In genomic region chr11:45298718-45299117, GRCh38 we compare ENCODE assay signal across 35 cellular contexts. TPM values are rescaled to one million over a fixed set of nuclear protein-coding genes. Genes with fewer than 3 reads are reported as not detected.
DNase-seq lines count a peak whose midpoint lies in the region; ATAC-seq and TF ChIP-seq lines count a peak whose summit lies in the region.
"Had no signal": no experiment of that assay in that cellular context is flagged by ENCODE, and none has a peak within 500 bp of the region (broad histone marks: within the 10 kb centered on the region; RNA-seq: fewer than 3 reads in every experiment).

No MANE protein-coding gene starts in this region.

- no peaks in the 10 kb centered on the region for H3K36me3 ChIP-seq in OCI-LY7 (ENCODE audit: insufficient read depth, low read length)
- H3K36me3 ChIP-seq: heart left ventricle, SJSA1, suprapubic skin had no signal

- BruUV-seq in OCI-LY7 (replicated peaks; lab: Mats Ljungman, UMichigan), result no TSS peak

- H3K4me1 ChIP-seq in OCI-LY7 (ENCODE audit: insufficient read depth, low read length, poor library complexity, severe bottlenecking), result peaks cover 24% of the 10 kb centered on the region
- H3K4me1 ChIP-seq: heart left ventricle, parathyroid adenoma, SJSA1, suprapubic skin had no signal

- H3K9me2 ChIP-seq in OCI-LY7 (ENCODE audit: insufficient read depth, low read length), result no peaks in the 10 kb centered on the region

- POLR2A ChIA-PET in OCI-LY7 (lab: Charles Lee), result no interaction called here
- POLR2A ChIA-PET in activated CD4-positive, alpha-beta T cell treated with anti-CD3 and anti-CD28 coated beads, Interleukin-2, amount 10 ng/mL, durations not matched to agents 7 days and 5 days (lab: Charles Lee), result no interaction called here

- H3K9me3 Mint-ChIP-seq in stimulated activated naive B cell treated with anti-CD40 and anti-IgM and Interleukin-4, amounts not matched to agents 10 μg/mL and 1 μg/mL and 100 μg/mL, for 72 hours, result no peaks in the 10 kb centered on the region
- no peaks in the 10 kb centered on the region for H3K9me3 Mint-ChIP-seq in activated CD4-positive, alpha-beta T cell treated with anti-CD3 and anti-CD28 coated beads, Interleukin-2, amount 10 ng/mL, durations not matched to agents 7 days and 5 days
- H3K9me3 Mint-ChIP-seq: activated B cell treated with CpG ODN at 0.5 μM for 24 hours; activated naive CD4-positive, alpha-beta T cell treated with anti-CD3 and anti-CD28 coated beads for 36 hours; effector memory CD8-positive, alpha-beta T cell; neural crest cell had no signal

- no peaks in the 10 kb centered on the region for H3K9me3 ChIP-seq in OCI-LY7 (ENCODE audit: low read length)
- H3K9me3 ChIP-seq: heart left ventricle, suprapubic skin had no signal

- H3K4me2 ChIP-seq in OCI-LY7 (ENCODE audit: low read length), result peak overlapping the region; percentile 50

- H3K27me3 Mint-ChIP-seq in stimulated activated naive B cell treated with anti-CD40 and anti-IgM and Interleukin-4, amounts not matched to agents 10 μg/mL and 1 μg/mL and 100 μg/mL, for 72 hours, result peaks cover 10 to 30% of the 10 kb centered on the region in 2 donors
- peaks cover 8% of the 10 kb centered on the region for H3K27me3 Mint-ChIP-seq in activated CD4-positive, alpha-beta T cell treated with anti-CD3 and anti-CD28 coated beads, Interleukin-2, amount 10 ng/mL, durations not matched to agents 7 days and 5 days

- H3K36me3 Mint-ChIP-seq in stimulated activated naive B cell treated with anti-CD40 and anti-IgM and Interleukin-4, amounts not matched to agents 10 μg/mL and 1 μg/mL and 100 μg/mL, for 72 hours, result no peaks in the 10 kb centered on the region
- no peaks in the 10 kb centered on the region for H3K36me3 Mint-ChIP-seq in activated CD4-positive, alpha-beta T cell treated with anti-CD3 and anti-CD28 coated beads, Interleukin-2, amount 10 ng/mL, durations not matched to agents 7 days and 5 days (ENCODE audit: low read depth)

- peak; percentile 57 to 64 for ATAC-seq in stimulated activated naive B cell treated with anti-CD40 and anti-IgM and Interleukin-4, amounts not matched to agents 10 μg/mL and 1 μg/mL and 100 μg/mL, for 72 hours (replicated peaks)
- ATAC-seq: effector memory CD8-positive, alpha-beta T cell; heart left ventricle; left cardiac atrium had no signal

- H3K27ac Mint-ChIP-seq in stimulated activated naive B cell treated with anti-CD40 and anti-IgM and Interleukin-4, amounts not matched to agents 10 μg/mL and 1 μg/mL and 100 μg/mL, for 72 hours, result no peak overlapping the region
- no peak overlapping the region for H3K27ac Mint-ChIP-seq in activated CD4-positive, alpha-beta T cell treated with anti-CD3 and anti-CD28 coated beads, Interleukin-2, amount 10 ng/mL, durations not matched to agents 7 days and 5 days
- H3K27ac Mint-ChIP-seq: activated B cell treated with CpG ODN at 0.5 μM for 24 hours; activated naive CD4-positive, alpha-beta T cell treated with anti-CD3 and anti-CD28 coated beads for 36 hours; effector memory CD8-positive, alpha-beta T cell had no signal

- intact Hi-C loops in OCI-LY7 (cut with micrococcal nuclease; ENCODE audit: unreplicated experiment), result no loop called here

- CTCF ChIA-PET in OCI-LY7 (lab: Charles Lee; ENCODE audit: unreplicated experiment), result no interaction called here
- CTCF ChIA-PET in activated CD4-positive, alpha-beta T cell treated with anti-CD3 and anti-CD28 coated beads, Interleukin-2, amount 10 ng/mL, durations not matched to agents 7 days and 5 days (lab: Charles Lee), result no interaction called here

- DNase-seq in NCI-H1436 (lab: John Stamatoyannopoulos, UW) (peak; percentile 42), NCI-H1436 treated with DMSO at 0.1 percent for 48 hours (lab: John Stamatoyannopoulos, UW) (no peak), OCI-LY7 (ENCODE audit: low spot score) (peak; percentile 72), iPS DF 19.7 (ENCODE audit: low read depth, low spot score) (peak; percentile 56), NCI-H146 treated with DMSO at 0.1 percent for 48 hours (lab: John Stamatoyannopoulos, UW; ENCODE audit: unreplicated experiment) (no peak), activated gamma-delta T cell (lab: John Stamatoyannopoulos, UW) (no peak)
- no peak for DNase-seq in stimulated activated naive B cell treated with anti-CD40 and anti-IgM and Interleukin-4, amounts not matched to agents 10 μg/mL and 1 μg/mL and 100 μg/mL, for 72 hours
- no peak for DNase-seq in activated CD4-positive, alpha-beta T cell treated with anti-CD3 and anti-CD28 coated beads, Interleukin-2, amount 10 ng/mL, durations not matched to agents 7 days and 5 days
- DNase-seq: 8988T; activated B cell treated with CpG ODN at 0.5 μM for 24 hours; activated CD4-positive, alpha-beta T cell treated with anti-CD3 and anti-CD28 coated beads, Interleukin-2, amount 50 U/mL, for 4 hours; activated naive CD4-positive, alpha-beta T cell treated with anti-CD3 and anti-CD28 coated beads for 36 hours; Calu3; central memory CD4-positive, alpha-beta T cell; cortex of kidney; DMS79; effector memory CD8-positive, alpha-beta T cell; GF-D8; heart left ventricle; left cardiac atrium; mammary epithelial cell; NCI-H1105 treated with DMSO at 0.1 percent for 48 hours; NCI-H2029 treated with DMSO at 0.1 percent for 48 hours; NCI-H345; OCI-M1; retina; stimulated activated naive CD4-positive, alpha-beta T cell treated with Interleukin-2 at 50 U/mL for 16 hours; T-helper 1 cell had no signal

- H3K79me2 ChIP-seq in OCI-LY7 (ENCODE audit: insufficient read depth, low read depth, low read length), result no peaks in the 10 kb centered on the region
- H3K79me2 ChIP-seq: parathyroid adenoma had no signal

- no peaks in the 10 kb centered on the region for H4K20me1 ChIP-seq in OCI-LY7 (ENCODE audit: insufficient read depth, low read length)

- no peak overlapping the region for H3K27ac ChIP-seq in OCI-LY7 (ENCODE audit: low read depth, low read length, poor library complexity, severe bottlenecking)
- H3K27ac ChIP-seq: heart left ventricle, parathyroid adenoma, RWPE1, SJSA1, suprapubic skin had no signal

- peak; percentile 56 for TF ChIP-seq CTCF in OCI-LY7 (conservative IDR thresholded peaks at IDR 0.05; ENCODE audit: low read length)

- H3K4me3 Mint-ChIP-seq in stimulated activated naive B cell treated with anti-CD40 and anti-IgM and Interleukin-4, amounts not matched to agents 10 μg/mL and 1 μg/mL and 100 μg/mL, for 72 hours, result no peak overlapping the region
- no peak overlapping the region for H3K4me3 Mint-ChIP-seq in activated CD4-positive, alpha-beta T cell treated with anti-CD3 and anti-CD28 coated beads, Interleukin-2, amount 10 ng/mL, durations not matched to agents 7 days and 5 days
- H3K4me3 Mint-ChIP-seq: activated B cell treated with CpG ODN at 0.5 μM for 24 hours; activated naive CD4-positive, alpha-beta T cell treated with anti-CD3 and anti-CD28 coated beads for 36 hours; effector memory CD8-positive, alpha-beta T cell; neural crest cell had no signal

- H3K4me1 Mint-ChIP-seq in stimulated activated naive B cell treated with anti-CD40 and anti-IgM and Interleukin-4, amounts not matched to agents 10 μg/mL and 1 μg/mL and 100 μg/mL, for 72 hours, result peaks cover 22 to 35% of the 10 kb centered on the region in 2 donors
- no peaks in the 10 kb centered on the region for H3K4me1 Mint-ChIP-seq in activated CD4-positive, alpha-beta T cell treated with anti-CD3 and anti-CD28 coated beads, Interleukin-2, amount 10 ng/mL, durations not matched to agents 7 days and 5 days

- no peak overlapping the region for H2AFZ ChIP-seq in OCI-LY7 (ENCODE audit: low read length)
- H2AFZ ChIP-seq: parathyroid adenoma had no signal

- no peak overlapping the region for H3K4me3 ChIP-seq in OCI-LY7 (ENCODE audit: low read depth, low read length, poor library complexity, severe bottlenecking)
- H3K4me3 ChIP-seq: heart left ventricle, SJSA1, suprapubic skin had no signal

RNA-seq across cellular contexts. Expression of gene SYT13, which starts 12.6 kb away (rescaled TPM):
- total RNA-seq in OCI-LY7 (2014; rRNA removed; shearing (Covaris generic)), result not detected in 2 replicates
- total RNA-seq in OCI-LY7 (2022), result not detected in 2 replicates
- not detected for total RNA-seq in activated CD4-positive, alpha-beta T cell treated with anti-CD3 and anti-CD28 coated beads, Interleukin-2, amount 10 ng/mL, durations not matched to agents 7 days and 5 days
- total RNA-seq: activated B cell treated with CpG ODN at 0.5 μM for 24 hours; activated naive CD4-positive, alpha-beta T cell treated with anti-CD3 and anti-CD28 coated beads for 36 hours; fibroblast of villous mesenchyme; SJSA1; ureter had no signal

Comparison
In these comparisons a context has a peak if more than half of its experiments do, and no peak if none do; other contexts are left out.
1. DNase-seq: peak in NCI-H1436 (single experiment), OCI-LY7 (single experiment) and iPS DF 19.7 (single experiment); none in NCI-H1436 treated with DMSO at 0.1 percent for 48 hours (single experiment), stimulated activated naive B cell treated with anti-CD40 and anti-IgM and Interleukin-4, amounts not matched to agents 10 μg/mL and 1 μg/mL and 100 μg/mL, for 72 hours (single experiment), activated CD4-positive, alpha-beta T cell treated with anti-CD3 and anti-CD28 coated beads, Interleukin-2, amount 10 ng/mL, durations not matched to agents 7 days and 5 days (single experiment), NCI-H146 treated with DMSO at 0.1 percent for 48 hours (single experiment) and activated gamma-delta T cell (single experiment).